8 cellular contexts compared by ENCODE assay signal in the genomic region with DNA sequence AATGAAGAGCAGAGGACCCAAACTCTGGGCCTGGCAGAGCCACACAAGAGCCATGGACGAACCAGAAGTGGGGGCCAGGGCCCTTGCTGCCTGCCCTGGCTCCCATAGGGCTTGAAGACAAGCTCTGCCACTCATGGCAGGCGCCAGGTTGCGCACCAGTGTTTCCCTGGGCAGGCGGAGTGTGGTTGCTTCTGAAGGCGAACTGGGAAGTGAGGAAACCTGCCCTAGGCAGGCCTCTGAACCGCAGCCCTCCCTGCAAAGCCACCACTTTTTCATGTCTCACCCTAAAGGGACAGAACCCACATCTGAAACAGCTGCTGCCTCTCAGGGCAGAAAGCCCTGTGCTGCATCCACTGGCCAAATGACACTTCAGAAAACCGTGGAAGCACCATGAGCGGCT. TPM values are rescaled to one million over a fixed set of nuclear protein-coding genes. Genes with fewer than 3 reads are reported as not detected.
DNase-seq lines count a peak whose midpoint lies in the region; ATAC-seq and TF ChIP-seq lines count a peak whose summit lies in the region.

No MANE protein-coding gene starts in this region.

- peaks cover 0 to 19% (median 14%) of the 10 kb centered on the region in 7 donors for H3K27me3 ChIP-seq in heart right ventricle

- peak; percentile 43 for DNase-seq in Right ventricle myocardium inferior (ENCODE audit: missing footprints)
- no peak for DNase-seq in heart right ventricle
- peak; percentile 46 for DNase-seq in activated CD4-positive, alpha-beta memory T cell treated with anti-CD3 and anti-CD28 coated beads, Interleukin-2, amount 10 ng/mL, durations not matched to agents 7 days and 5 days
- DNase-seq in superior temporal gyrus (ENCODE audit: extremely low spot score): peak; percentile 42
- DNase-seq in NCI-H748 treated with DMSO at 0.1 percent for 48 hours (lab: John Stamatoyannopoulos, UW): no peak
- DNase-seq in substantia nigra (lab: John Stamatoyannopoulos, UW): no peak

- no peaks in the 10 kb centered on the region for H3K36me3 Mint-ChIP-seq in activated CD4-positive, alpha-beta memory T cell treated with anti-CD3 and anti-CD28 coated beads, Interleukin-2, amount 10 ng/mL, durations not matched to agents 7 days and 5 days (ENCODE audit: low read depth)

- no peak overlapping the region for H3K27ac Mint-ChIP-seq in activated CD4-positive, alpha-beta memory T cell treated with anti-CD3 and anti-CD28 coated beads, Interleukin-2, amount 10 ng/mL, durations not matched to agents 7 days and 5 days

- 84 to 86% methylated on average over 8 of the region's 8 CpGs for WGBS in heart right ventricle, 2 donors

- no peaks in the 10 kb centered on the region for H3K9me3 Mint-ChIP-seq in activated CD4-positive, alpha-beta memory T cell treated with anti-CD3 and anti-CD28 coated beads, Interleukin-2, amount 10 ng/mL, durations not matched to agents 7 days and 5 days

- no peaks in the 10 kb centered on the region for H3K9me3 ChIP-seq in heart right ventricle

- H3K4me1 ChIP-seq in heart right ventricle: peaks cover 0 to 27% (median 0%) of the 10 kb centered on the region in 9 donors

- CTCF ChIA-PET in activated CD4-positive, alpha-beta memory T cell treated with anti-CD3 and anti-CD28 coated beads, Interleukin-2, amount 10 ng/mL, durations not matched to agents 7 days and 5 days (lab: Charles Lee): interaction anchor here (2.4 to 2.8 kb wide), 2 partner anchors 9 to 12 kb away, joined by 8 to 10 read pairs; no protein-coding TSS in a partner anchor

- no peaks in the 10 kb centered on the region for H3K36me3 ChIP-seq in heart right ventricle

- POLR2A ChIA-PET in activated CD4-positive, alpha-beta memory T cell treated with anti-CD3 and anti-CD28 coated beads, Interleukin-2, amount 10 ng/mL, durations not matched to agents 7 days and 5 days (lab: Charles Lee): interaction anchor here (1.8 to 2.3 kb wide), 3 partner anchors 10 to 13 kb away, joined by 6 to 14 read pairs (median 7); no protein-coding TSS in a partner anchor

- no peak overlapping the region for H3K4me3 ChIP-seq in heart right ventricle

- H3K27ac ChIP-seq in heart right ventricle: no peak overlapping the region
- no peak overlapping the region for H3K27ac ChIP-seq in substantia nigra (ENCODE audit: low read depth, low read length, poor library complexity, severe bottlenecking)

- intact Hi-C loops in Right ventricle myocardium inferior (cut with DNase I): no loop called here
- intact Hi-C loops in heart right ventricle (cut with DNase I): loop anchor here in 2 of 10 donors (5.0 to 10.0 kb wide), 2 partner anchors 135 to 138 kb away; no protein-coding TSS in a partner anchor

- ATAC-seq in Right ventricle myocardium inferior (no peak), heart right ventricle (no peak), HG03108 (IDR thresholded peaks at IDR 0.05; ENCODE audit: unreplicated experiment) (peak; percentile 61), GM19328 (IDR thresholded peaks at IDR 0.05; ENCODE audit: unreplicated experiment) (no peak)

- H3K4me3 Mint-ChIP-seq in activated CD4-positive, alpha-beta memory T cell treated with anti-CD3 and anti-CD28 coated beads, Interleukin-2, amount 10 ng/mL, durations not matched to agents 7 days and 5 days: no peak overlapping the region

- no peak for TF ChIP-seq CTCF in heart right ventricle (IDR thresholded peaks at IDR 0.05)

- peaks cover 29% of the 10 kb centered on the region for H3K4me1 Mint-ChIP-seq in activated CD4-positive, alpha-beta memory T cell treated with anti-CD3 and anti-CD28 coated beads, Interleukin-2, amount 10 ng/mL, durations not matched to agents 7 days and 5 days

- peaks cover 47% of the 10 kb centered on the region for H3K27me3 Mint-ChIP-seq in activated CD4-positive, alpha-beta memory T cell treated with anti-CD3 and anti-CD28 coated beads, Interleukin-2, amount 10 ng/mL, durations not matched to agents 7 days and 5 days

RNA-seq across cellular contexts. Expression of a gene that starts 58.9 kb away (rescaled TPM):
- total RNA-seq in Right ventricle myocardium inferior (28.9 TPM), heart right ventricle (10 to 100 TPM; 22.0 to 39.2 (median 30.7) TPM)
- 10 to 100 TPM; 18.1 to 57.8 TPM for polyA plus RNA-seq in heart right ventricle
- total RNA-seq in activated CD4-positive, alpha-beta memory T cell treated with anti-CD3 and anti-CD28 coated beads, Interleukin-2, amount 10 ng/mL, durations not matched to agents 7 days and 5 days: 10 to 100 TPM; 50.4 to 52.2 TPM

RNA-seq across cellular contexts. Expression of a gene that starts 59.0 kb away (rescaled TPM):
- total RNA-seq in Right ventricle myocardium inferior (12.4 TPM), heart right ventricle (10 to 100 TPM in 9 of 10 donors, 1 to 10 TPM in 1; 9.9 to 14.4 (median 12.8) TPM)
- 1 to 10 TPM; 7.3 to 9.6 TPM for polyA plus RNA-seq in heart right ventricle
- 10 to 100 TPM; 30.4 to 31.2 TPM for total RNA-seq in activated CD4-positive, alpha-beta memory T cell treated with anti-CD3 and anti-CD28 coated beads, Interleukin-2, amount 10 ng/mL, durations not matched to agents 7 days and 5 days

Comparison
In these comparisons a context has a peak if more than half of its experiments do, and no peak if none do; other contexts are left out.
1. DNase-seq: peak in Right ventricle myocardium inferior (single experiment), activated CD4-positive, alpha-beta memory T cell treated with anti-CD3 and anti-CD28 coated beads, Interleukin-2, amount 10 ng/mL, durations not matched to agents 7 days and 5 days (single experiment) and superior temporal gyrus (single experiment); none in heart right ventricle (0 of 2), NCI-H748 treated with DMSO at 0.1 percent for 48 hours (single experiment) and substantia nigra (0 of 49).